ENCODE assay signal across 11 cellular contexts in the genomic region with DNA sequence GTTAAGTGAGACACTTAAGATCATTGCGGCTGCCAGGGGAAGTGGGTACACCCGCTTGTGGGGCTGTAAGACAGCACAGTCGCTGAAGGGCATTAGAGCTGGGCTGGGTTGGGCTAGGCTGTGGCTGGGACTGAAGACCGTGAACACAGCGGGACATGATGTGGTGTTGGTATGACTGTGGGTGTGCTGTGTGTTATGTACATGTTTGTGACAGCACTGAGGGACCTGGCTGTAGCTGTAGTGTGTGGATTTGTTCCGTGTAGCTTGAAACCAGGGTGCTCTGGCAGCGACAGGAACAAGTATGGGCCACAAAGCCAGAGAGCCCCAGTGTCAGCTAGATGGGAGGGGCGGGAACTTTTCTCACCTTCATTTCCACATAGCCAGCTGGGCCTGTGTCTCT.
A peak's percentile ranks its signal among the peaks of the same experiment; 100 is the strongest.
DNase-seq lines count a peak whose midpoint lies in the region; ATAC-seq and TF ChIP-seq lines count a peak whose summit lies in the region.
"Had no signal": no experiment of that assay in that cellular context is flagged by ENCODE, and none has a peak within 500 bp of the region (broad histone marks: within the 10 kb centered on the region; RNA-seq: fewer than 3 reads in every experiment).

No MANE protein-coding gene starts in this region.

- peak overlapping the region; percentile 43 for H3K4me3 Mint-ChIP-seq in natural killer cell treated with Interleukin-12 subunit alpha and Interleukin-12 subunit beta and Interleukin-15 and Interleukin-18, amount 100 ng/mL, for 72 hours

- H3K36me3 ChIP-seq in stomach (no peaks in the 10 kb centered on the region), Peyer's patch (no peaks in the 10 kb centered on the region)

- DNase-seq in stimulated activated CD4-positive, alpha-beta T cell treated with anti-CD3 and anti-CD28 coated beads, Interleukin-12 subunit alpha, Interleukin-12 subunit beta, amount 100 ng/mL, for 4 hours, result peak; percentile 1
- no peak for DNase-seq in stimulated activated CD4-positive, alpha-beta T cell treated with anti-CD3 and anti-CD28 coated beads, Interleukin-2, amount 100 ng/mL, for 48 hours
- peak; percentile 43 for DNase-seq in activated gamma-delta T cell treated with anti-CD3 and anti-CD28 coated beads, Interleukin-2, amount 50 U/mL, for 16 hours (ENCODE audit: low read depth)
- DNase-seq in natural killer cell treated with Interleukin-12 subunit alpha and Interleukin-12 subunit beta and Interleukin-15 and Interleukin-18, amount 100 ng/mL, for 72 hours (ENCODE audit: low spot score), result peak; percentile 68
- no peak for DNase-seq in anterior cingulate cortex (lab: John Stamatoyannopoulos, UW)
- DNase-seq in stomach, result no peak
- DNase-seq in Peyer's patch, result no peak
- no peak for DNase-seq in NCI-H1417 (lab: John Stamatoyannopoulos, UW)
- DNase-seq: GF-D8, kidney, occipital lobe had no signal

- H3K27me3 ChIP-seq in stomach (peaks cover 0 to 16% (median 0%) of the 10 kb centered on the region in 3 donors), Peyer's patch (no peaks in the 10 kb centered on the region)

- H3K27ac ChIP-seq in stomach (no peak overlapping the region), Peyer's patch (no peak overlapping the region)

- H3K9me3 ChIP-seq in stomach (no peaks in the 10 kb centered on the region), Peyer's patch (no peaks in the 10 kb centered on the region)

- WGBS in stomach, 5 donors, result 35 to 54% (median 47%) methylated on average over 6 to 8 of the region's 8 CpGs

- H3K36me3 Mint-ChIP-seq in natural killer cell treated with Interleukin-12 subunit alpha and Interleukin-12 subunit beta and Interleukin-15 and Interleukin-18, amount 100 ng/mL, for 72 hours, result no peaks in the 10 kb centered on the region

- intact Hi-C loops in stomach (cut with DNase I; ENCODE audit: low total_unique reads), result no loop called here

- no peaks in the 10 kb centered on the region for H3K9me3 Mint-ChIP-seq in natural killer cell treated with Interleukin-12 subunit alpha and Interleukin-12 subunit beta and Interleukin-15 and Interleukin-18, amount 100 ng/mL, for 72 hours

- H3K27ac Mint-ChIP-seq in natural killer cell treated with Interleukin-12 subunit alpha and Interleukin-12 subunit beta and Interleukin-15 and Interleukin-18, amount 100 ng/mL, for 72 hours, result no peak overlapping the region

- no peak for TF ChIP-seq EP300 in stomach (IDR thresholded peaks at IDR 0.05)

- ATAC-seq in natural killer cell treated with Interleukin-12 subunit alpha and Interleukin-12 subunit beta and Interleukin-15 and Interleukin-18, amount 100 ng/mL, for 72 hours, result peak; percentile 93 to 100

- peaks cover 38 to 46% of the 10 kb centered on the region in 2 donors for H3K4me1 Mint-ChIP-seq in natural killer cell treated with Interleukin-12 subunit alpha and Interleukin-12 subunit beta and Interleukin-15 and Interleukin-18, amount 100 ng/mL, for 72 hours (ENCODE audit: low read depth in 2 of 2)

- H3K27me3 Mint-ChIP-seq in natural killer cell treated with Interleukin-12 subunit alpha and Interleukin-12 subunit beta and Interleukin-15 and Interleukin-18, amount 100 ng/mL, for 72 hours, result peaks cover 0 to 19% of the 10 kb centered on the region in 2 donors

- no peak overlapping the region for H3K4me3 ChIP-seq in stomach
- H3K4me3 ChIP-seq in Peyer's patch, result no peak overlapping the region

- H3K4me1 ChIP-seq in stomach, result peaks cover 0 to 19% (median 0%) of the 10 kb centered on the region in 4 donors
- H3K4me1 ChIP-seq in Peyer's patch, result no peaks in the 10 kb centered on the region

- TF ChIP-seq POLR2A in stomach (IDR thresholded peaks at IDR 0.05) (no peak), Peyer's patch (IDR thresholded peaks at IDR 0.05) (no peak)

- no peak for TF ChIP-seq CTCF in stomach (IDR thresholded peaks at IDR 0.05)
- no peak for TF ChIP-seq CTCF in Peyer's patch (IDR thresholded peaks at IDR 0.05)

Comparison
In these comparisons a context has a peak if more than half of its experiments do, and no peak if none do; other contexts are left out.
1. DNase-seq: peak in stimulated activated CD4-positive, alpha-beta T cell treated with anti-CD3 and anti-CD28 coated beads, Interleukin-12 subunit alpha, Interleukin-12 subunit beta, amount 100 ng/mL, for 4 hours (single experiment), activated gamma-delta T cell treated with anti-CD3 and anti-CD28 coated beads, Interleukin-2, amount 50 U/mL, for 16 hours (single experiment) and natural killer cell treated with Interleukin-12 subunit alpha and Interleukin-12 subunit beta and Interleukin-15 and Interleukin-18, amount 100 ng/mL, for 72 hours (single experiment); none in stimulated activated CD4-positive, alpha-beta T cell treated with anti-CD3 and anti-CD28 coated beads, Interleukin-2, amount 100 ng/mL, for 48 hours (0 of 2), anterior cingulate cortex (0 of 58), stomach (single experiment), Peyer's patch (0 of 3) and NCI-H1417 (0 of 3).